8 cellular contexts compared by ENCODE assay signal in genomic region chr11:2825261-2825885, GRCh38.
DNase-seq lines count a peak whose midpoint lies in the region; ATAC-seq, FAIRE-seq and TF ChIP-seq lines count a peak whose summit lies in the region.

No MANE protein-coding gene starts in this region.

- peak; percentile 43 to 80 (median 70) for ATAC-seq in heart right ventricle

- H3K4me1 ChIP-seq in adipocyte (ENCODE audit: control insufficient read depth, insufficient read depth, low read length), result peaks cover 28% of the 10 kb centered on the region
- peaks cover 23 to 59% (median 38%) of the 10 kb centered on the region in 9 donors for H3K4me1 ChIP-seq in heart right ventricle
- no peaks in the 10 kb centered on the region for H3K4me1 ChIP-seq in OCI-LY7 (ENCODE audit: insufficient read depth, low read length, poor library complexity, severe bottlenecking)

- no peaks in the 10 kb centered on the region for H3K79me2 ChIP-seq in OCI-LY7 (ENCODE audit: insufficient read depth, low read depth, low read length)

- no peaks in the 10 kb centered on the region for H3K36me3 ChIP-seq in BJ (ENCODE audit: control insufficient read depth, insufficient read depth, low read length)
- no peaks in the 10 kb centered on the region for H3K36me3 ChIP-seq in adipocyte (ENCODE audit: control insufficient read depth, insufficient read depth, low read length, severe bottlenecking)
- no peaks in the 10 kb centered on the region for H3K36me3 ChIP-seq in heart right ventricle
- H3K36me3 ChIP-seq in OCI-LY7 (ENCODE audit: insufficient read depth, low read length), result no peaks in the 10 kb centered on the region

- H3K27ac ChIP-seq in heart right ventricle (peak overlapping the region; percentile 83 to 96 (median 89)), OCI-LY7 (ENCODE audit: low read depth, low read length, poor library complexity, severe bottlenecking) (no peak overlapping the region)

- no peak overlapping the region for H3K27ac Mint-ChIP-seq in activated CD4-positive, alpha-beta memory T cell treated with anti-CD3 and anti-CD28 coated beads for 36 hours

- peak overlapping the region; percentile 85 for H3K9ac ChIP-seq in adipocyte (ENCODE audit: low read length)

- no TSS peak for BruUV-seq in OCI-LY7 (replicated peaks; lab: Mats Ljungman, UMichigan)

- peaks cover 33% of the 10 kb centered on the region for H3K36me3 Mint-ChIP-seq in activated CD4-positive, alpha-beta memory T cell treated with anti-CD3 and anti-CD28 coated beads for 36 hours

- intact Hi-C loops in heart right ventricle (cut with DNase I), result loop anchor here in 3 of 10 donors (2.0 to 5.0 kb wide), 3 partner anchors 57 to 62 kb away; partner anchors contain the start of gene CDKN1C (in 2 of the 3)
- intact Hi-C loops in posterior vena cava (cut with DNase I), result loop anchor here in 1 of 2 donors (2.0 kb wide), 1 partner anchor 73 kb away; no protein-coding TSS in a partner anchor
- intact Hi-C loops in activated CD4-positive, alpha-beta memory T cell treated with anti-CD3 and anti-CD28 coated beads for 36 hours (cut with micrococcal nuclease), result no loop called here
- intact Hi-C loops in OCI-LY7 (cut with micrococcal nuclease; ENCODE audit: unreplicated experiment), result no loop called here

- 50 to 57% methylated on average over 22 of the region's 22 CpGs for WGBS in heart right ventricle, 2 donors

- H3K4me3 Mint-ChIP-seq in activated CD4-positive, alpha-beta memory T cell treated with anti-CD3 and anti-CD28 coated beads for 36 hours, result no peak overlapping the region

- no peaks in the 10 kb centered on the region for H4K20me1 ChIP-seq in OCI-LY7 (ENCODE audit: insufficient read depth, low read length)

- H3K4me3 ChIP-seq in BJ (ENCODE audit: low read depth, low read length), result no peak overlapping the region
- H3K4me3 ChIP-seq in adipocyte (ENCODE audit: low read length), result peak overlapping the region; percentile 63
- no peak overlapping the region for H3K4me3 ChIP-seq in heart right ventricle
- H3K4me3 ChIP-seq in OCI-LY7 (ENCODE audit: low read depth, low read length, poor library complexity, severe bottlenecking), result no peak overlapping the region

- no peak overlapping the region for H2AFZ ChIP-seq in OCI-LY7 (ENCODE audit: low read length)

- DNase-seq in BJ (ENCODE audit: low read depth) (peak; percentile 83), adipocyte (ENCODE audit: low read depth) (peak; percentile 69), heart right ventricle (peak; percentile 60 to 83), posterior vena cava (ENCODE audit: low spot score) (peak; percentile 97), D341Med (ENCODE audit: low spot score) (no peak), OCI-LY7 (ENCODE audit: low spot score) (no peak), D721Med (ENCODE audit: insufficient read length, low spot score) (no peak)
- no peak for DNase-seq in activated CD4-positive, alpha-beta memory T cell treated with anti-CD3 and anti-CD28 coated beads for 36 hours

- no peaks in the 10 kb centered on the region for H3K9me2 ChIP-seq in OCI-LY7 (ENCODE audit: insufficient read depth, low read length)

- TF ChIP-seq CTCF in BJ (IDR thresholded peaks at IDR 0.05; ENCODE audit: insufficient read depth, low read depth, low read length) (peak; percentile 45), heart right ventricle (IDR thresholded peaks at IDR 0.05) (peak in 4 of 9 donors; percentile 16 to 35 (median 19)), OCI-LY7 (conservative IDR thresholded peaks at IDR 0.05; ENCODE audit: low read length) (no peak), D721Med (IDR thresholded peaks at IDR 0.05; ENCODE audit: insufficient read depth, missing control alignments) (no peak)

- no peaks in the 10 kb centered on the region for H3K27me3 ChIP-seq in BJ (ENCODE audit: control insufficient read depth, insufficient read depth, low read length)
- no peaks in the 10 kb centered on the region for H3K27me3 ChIP-seq in adipocyte (replicated peaks; ENCODE audit: control insufficient read depth, insufficient read depth, low read length)
- no peaks in the 10 kb centered on the region for H3K27me3 ChIP-seq in heart right ventricle

- H3K4me2 ChIP-seq in OCI-LY7 (ENCODE audit: low read length), result no peak overlapping the region

- POLR2A ChIA-PET in BJ (lab: Charles Lee), result interaction anchor here (0.6 kb wide), 1 partner anchor 125 kb away, joined by 4 read pairs; no protein-coding TSS in a partner anchor
- POLR2A ChIA-PET in activated CD4-positive, alpha-beta memory T cell treated with anti-CD3 and anti-CD28 coated beads for 36 hours (lab: Charles Lee), result no interaction called here
- POLR2A ChIA-PET in OCI-LY7 (lab: Charles Lee), result no interaction called here

- FAIRE-seq in D721Med (lab: Jason Lieb, UNC), result no peak

- CTCF ChIA-PET in BJ (lab: Yijun Ruan, JAX) (interaction anchor here (1.5 to 3.3 kb wide), 2 partner anchors 60 to 293 kb away, joined by 4 to 12 read pairs; partner anchors contain the start of gene CDKN1C), OCI-LY7 (lab: Charles Lee; ENCODE audit: unreplicated experiment) (no interaction called here)
- CTCF ChIA-PET in activated CD4-positive, alpha-beta memory T cell treated with anti-CD3 and anti-CD28 coated beads for 36 hours (lab: Charles Lee), result no interaction called here

- H3K4me1 Mint-ChIP-seq in activated CD4-positive, alpha-beta memory T cell treated with anti-CD3 and anti-CD28 coated beads for 36 hours (ENCODE audit: low read depth), result no peaks in the 10 kb centered on the region

- H3K9me3 Mint-ChIP-seq in activated CD4-positive, alpha-beta memory T cell treated with anti-CD3 and anti-CD28 coated beads for 36 hours, result peaks cover 42% of the 10 kb centered on the region

- H3K9me3 ChIP-seq in adipocyte (ENCODE audit: control insufficient read depth, low read length), result peaks cover 31% of the 10 kb centered on the region
- peaks cover 0 to 26% (median 4%) of the 10 kb centered on the region in 11 donors for H3K9me3 ChIP-seq in heart right ventricle
- H3K9me3 ChIP-seq in OCI-LY7 (ENCODE audit: low read length), result no peaks in the 10 kb centered on the region; the same call in 1 of the 2 replicates

- no peaks in the 10 kb centered on the region for H3K27me3 Mint-ChIP-seq in activated CD4-positive, alpha-beta memory T cell treated with anti-CD3 and anti-CD28 coated beads for 36 hours

Comparison
In these comparisons a context has a peak if more than half of its experiments do, and no peak if none do; other contexts are left out.
1. DNase-seq: peak in BJ (single experiment), adipocyte (single experiment), heart right ventricle (2 of 2) and posterior vena cava (single experiment); none in D341Med (single experiment), activated CD4-positive, alpha-beta memory T cell treated with anti-CD3 and anti-CD28 coated beads for 36 hours (single experiment), OCI-LY7 (single experiment) and D721Med (single experiment).